In genomic region chr4:37383579-37384229, GRCh38 we compare ENCODE assay signal across 8 cellular contexts.
A peak's percentile ranks its signal among the peaks of the same experiment; 100 is the strongest.
DNase-seq lines count a peak whose midpoint lies in the region; ATAC-seq lines count a peak whose summit lies in the region.

No MANE protein-coding gene starts in this region.

- ATAC-seq in GM21529 (IDR thresholded peaks at IDR 0.05; ENCODE audit: unreplicated experiment) (peak; percentile 66), left lobe of liver (peak; percentile 97), HG03571 (IDR thresholded peaks at IDR 0.05; ENCODE audit: unreplicated experiment) (no peak)

- DNase-seq in SIG-M5 treated with dmso at 0.1 percent for 504 hours (lab: John Stamatoyannopoulos, UW; ENCODE audit: unreplicated experiment) (peak; percentile 55), SIG-M5 (lab: John Stamatoyannopoulos, UW) (no peak), NCI-H1048 (lab: John Stamatoyannopoulos, UW) (peak; percentile 2), amniotic epithelial cell (ENCODE audit: low read depth) (peak; percentile 19), left lobe of liver (ENCODE audit: low spot score) (no peak), epidermal melanocyte (ENCODE audit: insufficient read length, low spot score) (no peak)

Comparison
In these comparisons a context has a peak if more than half of its experiments do, and no peak if none do; other contexts are left out.
1. DNase-seq: peak in SIG-M5 treated with dmso at 0.1 percent for 504 hours (single experiment), NCI-H1048 (single experiment) and amniotic epithelial cell (single experiment); none in SIG-M5 (single experiment), left lobe of liver (single experiment) and epidermal melanocyte (single experiment).